In the genomic region with DNA sequence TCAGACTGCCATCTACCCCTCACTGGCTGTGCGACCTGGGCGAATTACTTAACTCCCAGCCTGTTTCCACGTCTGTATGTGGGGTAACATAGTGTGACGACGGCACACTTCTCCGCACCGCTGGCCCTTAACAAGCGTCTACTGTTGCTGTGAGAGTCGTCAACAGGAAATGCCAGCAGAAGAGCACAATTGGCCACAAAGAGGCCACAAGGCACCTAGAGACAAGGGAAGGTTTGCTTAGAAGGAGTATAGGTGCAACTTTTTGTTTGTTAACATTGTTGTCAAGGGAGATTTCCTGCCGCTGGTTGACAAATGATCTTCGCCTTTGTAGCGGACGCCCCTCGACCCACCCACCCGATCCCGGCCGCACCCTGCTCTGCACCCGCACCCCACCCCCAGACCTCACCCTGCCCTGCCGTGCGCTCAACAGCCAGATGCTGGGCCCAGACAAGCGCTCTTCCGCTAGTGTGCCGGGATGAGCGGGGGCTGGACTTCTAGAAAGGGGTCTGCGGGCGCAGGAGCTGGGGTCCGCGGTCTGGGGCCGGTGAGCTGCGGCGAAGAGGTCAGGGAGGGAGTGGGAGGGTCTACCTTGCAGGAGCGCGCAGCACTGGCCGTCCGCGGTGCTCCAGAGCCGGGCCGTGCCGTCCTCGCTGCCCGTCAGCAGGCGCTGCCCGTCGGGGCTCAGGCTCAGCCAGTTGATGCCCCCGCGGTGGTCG, we compare ENCODE assay signal across 8 cellular contexts. TPM values are rescaled to one million over a fixed set of nuclear protein-coding genes. Genes with fewer than 3 reads are reported as not detected.
DNase-seq lines count a peak whose midpoint lies in the region; TF ChIP-seq lines count a peak whose summit lies in the region.

No MANE protein-coding gene starts in this region.

- peak overlapping the region; percentile 56 for H2BK12ac ChIP-seq in trophoblast cell (ENCODE audit: low read length)

- H3K23ac ChIP-seq in trophoblast cell (ENCODE audit: low read length) = no peak overlapping the region

- peak overlapping the region; percentile 31 for H2AFZ ChIP-seq in trophoblast cell (ENCODE audit: insufficient read depth, low read length, poor library complexity)

- in situ Hi-C loops in HAP-1 (cut with MboI; ENCODE audit: low sequenced_read_pairs) = no loop called here

- H3K36me3 ChIP-seq in BLaER1 = no peaks in the 10 kb centered on the region
- H3K36me3 ChIP-seq in HAP-1 (replicated peaks) = no peaks in the 10 kb centered on the region
- peaks cover 0 to 4% of the 10 kb centered on the region in 2 experiments for H3K36me3 ChIP-seq in trophoblast cell (ENCODE audit: control insufficient read depth in 1 of 2, insufficient read depth in 2 of 2, low read length in 2 of 2)

- H3K4me3 ChIP-seq in BLaER1 (peak overlapping the region; percentile 66), HAP-1 (peak overlapping the region; percentile 55), fibroblast of pulmonary artery (replicated peaks; ENCODE audit: low read depth, low read length) (no peak overlapping the region), trophoblast cell (ENCODE audit: low read depth, low read length) (peak overlapping the region; percentile 79)

- TF ChIP-seq CTCF in fibroblast of pulmonary artery (IDR thresholded peaks at IDR 0.05; ENCODE audit: low read length, missing control alignments) = no peak

- peak overlapping the region; percentile 38 for H4K8ac ChIP-seq in trophoblast cell (ENCODE audit: low read depth, low read length)

- H3K27me3 ChIP-seq in BLaER1 (peaks cover 86% of the 10 kb centered on the region), HAP-1 (ENCODE audit: low read depth) (peaks cover 19% of the 10 kb centered on the region), trophoblast cell (ENCODE audit: insufficient read depth, low read length) (no peaks in the 10 kb centered on the region)

- peak overlapping the region; percentile 74 for H3K18ac ChIP-seq in trophoblast cell (ENCODE audit: low read length)

- peak overlapping the region; percentile 90 for H3K4me2 ChIP-seq in BLaER1
- peak overlapping the region; percentile 69 for H3K4me2 ChIP-seq in trophoblast cell (ENCODE audit: low read length)

- H2BK5ac ChIP-seq in trophoblast cell (ENCODE audit: low read depth, low read length, poor library complexity) = no peak overlapping the region

- H3K9ac ChIP-seq in BLaER1 = no peak overlapping the region
- H3K9ac ChIP-seq in trophoblast cell (ENCODE audit: low read length) = peak overlapping the region; percentile 31

- H3K9me3 ChIP-seq in BLaER1 (no peaks in the 10 kb centered on the region), HAP-1 (no peaks in the 10 kb centered on the region), trophoblast cell (ENCODE audit: insufficient read depth, low read depth, low read length) (no peaks in the 10 kb centered on the region)

- H3K4ac ChIP-seq in trophoblast cell (ENCODE audit: low read depth, low read length) = peak overlapping the region; percentile 68

- H3K4me1 ChIP-seq in BLaER1 (peaks cover 65% of the 10 kb centered on the region), HAP-1 (no peaks in the 10 kb centered on the region), trophoblast cell (ENCODE audit: control insufficient read depth in 1 of 2, insufficient read depth in 2 of 2, low read length in 2 of 2) (peaks cover 20 to 24% of the 10 kb centered on the region in 2 experiments)

- no peak overlapping the region for H3K27ac ChIP-seq in BLaER1
- H3K27ac ChIP-seq in trophoblast cell (ENCODE audit: low read depth, low read length) = no peak overlapping the region

- no CpG with 5 or more reads among the region's 47 CpGs for WGBS in trophoblast cell (ENCODE audit: extremely low coverage, insufficient coverage, insufficient read length)

- H4K91ac ChIP-seq in trophoblast cell (ENCODE audit: low read depth, low read length) = peak overlapping the region; percentile 83

- no peak overlapping the region for H2AK5ac ChIP-seq in trophoblast cell (ENCODE audit: low read length)

- H2BK120ac ChIP-seq in trophoblast cell (ENCODE audit: insufficient read depth, low read length, poor library complexity) = no peak overlapping the region

- DNase-seq in HAP-1 (ENCODE audit: low spot score in 2 of 2) (peak in 1 of 2 experiments; percentile 40), fibroblast of pulmonary artery (ENCODE audit: low read depth) (peak; percentile 29), trophoblast cell (no peak), NCI-H510A (lab: John Stamatoyannopoulos, UW) (no peak), occipital lobe (lab: John Stamatoyannopoulos, UW) (no peak), SHP77 (lab: John Stamatoyannopoulos, UW) (no peak)
- DNase-seq in activated CD4-positive, alpha-beta T cell treated with anti-CD3 and anti-CD28 coated beads, Interleukin-2, amount 50 U/mL, for 1 hour = peak; percentile 74

- H3K79me1 ChIP-seq in trophoblast cell (ENCODE audit: low read length) = peaks cover 11% of the 10 kb centered on the region

- peak overlapping the region; percentile 43 for H3K14ac ChIP-seq in trophoblast cell (ENCODE audit: low read length)

- peaks cover 12% of the 10 kb centered on the region for H3K79me2 ChIP-seq in trophoblast cell (ENCODE audit: control insufficient read depth, insufficient read depth, low read length, poor library complexity)

- H4K20me1 ChIP-seq in BLaER1 = peaks cover 25% of the 10 kb centered on the region

- peak overlapping the region; percentile 17 for H4K12ac ChIP-seq in trophoblast cell (ENCODE audit: low read depth, low read length)

RNA-seq across cellular contexts. Expression of gene WDR86, which starts 0.8 kb away (rescaled TPM):
- 6.0 and 7.3 TPM in 2 replicates for polyA plus RNA-seq in trophoblast cell (2013)
- 50.2 TPM for total RNA-seq in occipital lobe

RNA-seq across cellular contexts. Expression of gene CRYGN, which starts 30.9 kb away (rescaled TPM):
- polyA plus RNA-seq in trophoblast cell (2013) = 0.16 and 0.26 TPM in 2 replicates
- total RNA-seq in occipital lobe = not detected

Comparison
In these comparisons a context has a peak if more than half of its experiments do, and no peak if none do; other contexts are left out.
1. DNase-seq: peak in activated CD4-positive, alpha-beta T cell treated with anti-CD3 and anti-CD28 coated beads, Interleukin-2, amount 50 U/mL, for 1 hour (single experiment) and fibroblast of pulmonary artery (single experiment); none in trophoblast cell (0 of 2), NCI-H510A (single experiment), occipital lobe (single experiment) and SHP77 (0 of 2).